In genomic region chr15:90926766-90927165, GRCh38 we compare ENCODE assay signal across 2 cellular contexts. TPM values are rescaled to one million over a fixed set of nuclear protein-coding genes. Genes with fewer than 3 reads are reported as not detected.
"Had no signal": no experiment of that assay in that cellular context is flagged by ENCODE, and none has a peak within 500 bp of the region (broad histone marks: within the 10 kb centered on the region; RNA-seq: fewer than 3 reads in every experiment).

No MANE protein-coding gene starts in this region.

RNA-seq across cellular contexts. Expression of gene FES, which starts 42.5 kb away (rescaled TPM):
- polyA plus RNA-seq: mammary epithelial cell; naive thymus-derived CD4-positive, alpha-beta T cell had no signal
